Comparison of ENCODE assay signal across 26 cellular contexts in the genomic region with DNA sequence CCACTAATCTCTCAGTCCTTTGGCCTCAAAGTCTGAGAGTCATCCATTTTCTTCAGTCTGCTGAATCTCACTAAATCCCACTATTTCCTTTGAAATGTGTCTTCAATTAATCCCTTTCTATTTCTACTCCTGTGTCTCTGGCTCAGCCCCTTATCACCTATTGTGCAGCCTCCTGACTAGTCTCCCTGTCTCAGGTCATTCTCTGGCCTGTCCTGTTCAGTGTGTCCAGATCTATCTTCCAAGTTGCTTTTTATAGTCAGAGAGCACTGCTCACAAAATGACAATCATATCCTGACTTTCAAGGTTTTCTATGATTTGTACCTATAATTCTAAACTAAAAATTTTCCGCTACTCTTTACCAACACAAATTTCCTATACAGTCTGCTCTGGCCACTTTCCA. TPM values are rescaled to one million over a fixed set of nuclear protein-coding genes. Genes with fewer than 3 reads are reported as not detected.
DNase-seq lines count a peak whose midpoint lies in the region; ATAC-seq and TF ChIP-seq lines count a peak whose summit lies in the region.
"Had no signal": no experiment of that assay in that cellular context is flagged by ENCODE, and none has a peak within 500 bp of the region (broad histone marks: within the 10 kb centered on the region; RNA-seq: fewer than 3 reads in every experiment).

No MANE protein-coding gene starts in this region.

- H3K9me3 ChIP-seq in right atrium auricular region (no peaks in the 10 kb centered on the region), transverse colon (no peaks in the 10 kb centered on the region)
- H3K9me3 ChIP-seq: BE2C, BLaER1 had no signal

- in situ Hi-C loops in transverse colon (cut with MboI; ENCODE audit: low pct_ligation_motif_present in 1 of 4, low pct_unique_long_range_greater_than_20kb in 1 of 4, low sequenced_read_pairs in 3 of 4) = no loop called here

- intact Hi-C loops in left ventricle myocardium superior (cut with micrococcal nuclease) (no loop called here), transverse colon (cut with DNase I; ENCODE audit: low total_unique reads) (no loop called here)

- no peak overlapping the region for H3K4me3 ChIP-seq in right atrium auricular region
- H3K4me3 ChIP-seq in transverse colon = no peak overlapping the region
- H3K4me3 ChIP-seq: BLaER1, GM12878 had no signal

- no peaks in the 10 kb centered on the region for H3K36me3 ChIP-seq in right atrium auricular region
- no peaks in the 10 kb centered on the region for H3K36me3 ChIP-seq in transverse colon
- H3K36me3 ChIP-seq: BE2C, BLaER1 had no signal

- no peak for DNase-seq in left ventricle myocardium superior
- no peak for DNase-seq in right atrium auricular region (ENCODE audit: low spot score)
- DNase-seq in transverse colon = no peak
- no peak for DNase-seq in SKM-1 (lab: John Stamatoyannopoulos, UW; ENCODE audit: unreplicated experiment)
- DNase-seq: 8988T; ACHN; BE2C; C1 segment of cervical spinal cord; CD4-positive, alpha-beta memory T cell; CD4-positive, CD25-positive, alpha-beta regulatory T cell; CD8-positive, alpha-beta memory T cell; COR-L47; DMS 273 treated with DMSO at 0.1 percent for 48 hours; DMS153; DMS53; DMS79; DND-41; EL; GDM1 had no signal

- H3K27ac ChIP-seq in right atrium auricular region (no peak overlapping the region), VCaP (peak overlapping the region; percentile 20; the same call in 1 of the 2 replicates), transverse colon (peak overlapping the region; percentile 23 to 53 (median 39))
- H3K27ac ChIP-seq: BLaER1 had no signal

- ATAC-seq in left ventricle myocardium superior (peak; percentile 71), GM21528 (IDR thresholded peaks at IDR 0.05; ENCODE audit: low FRiP score, unreplicated experiment) (no peak)
- ATAC-seq: GM12878 had no signal

- 64 to 74% methylated on average over 1 of the region's 1 CpG for WGBS in transverse colon (ENCODE audit: low coverage in 1 of 2), 2 donors

- no peak for TF ChIP-seq EP300 in transverse colon (IDR thresholded peaks at IDR 0.05; ENCODE audit: low read depth)

- peaks cover 0 to 3% of the 10 kb centered on the region in 2 donors for H3K4me1 ChIP-seq in right atrium auricular region
- H3K4me1 ChIP-seq in transverse colon = peaks cover 0 to 24% (median 9%) of the 10 kb centered on the region in 4 donors
- H3K4me1 ChIP-seq: BE2C, BLaER1 had no signal

- TF ChIP-seq CTCF in right atrium auricular region (IDR thresholded peaks at IDR 0.05) = no peak
- no peak for TF ChIP-seq CTCF in VCaP (conservative IDR thresholded peaks at IDR 0.05)
- no peak for TF ChIP-seq CTCF in transverse colon (IDR thresholded peaks at IDR 0.05)

- TF ChIP-seq POLR2A in transverse colon (IDR thresholded peaks at IDR 0.05) = no peak

- no peaks in the 10 kb centered on the region for H3K27me3 ChIP-seq in right atrium auricular region
- H3K27me3 ChIP-seq in transverse colon = peaks cover 12% of the 10 kb centered on the region
- H3K27me3 ChIP-seq: BE2C, BLaER1 had no signal

RNA-seq across cellular contexts. Expression of gene ROPN1, which starts 7.6 kb away (rescaled TPM):
- total RNA-seq in left ventricle myocardium superior = not detected
- not detected for total RNA-seq in right atrium auricular region
- total RNA-seq in transverse colon = 1 to 10 TPM in 3 of 4 donors, not detected in 1; 1.9 to 3.4 (median 3.0) TPM
- total RNA-seq: A673; CD4-positive, alpha-beta memory T cell; CD4-positive, CD25-positive, alpha-beta regulatory T cell; CD8-positive, alpha-beta memory T cell; Daoy; G401; GM12878 had no signal

RNA-seq across cellular contexts. Expression of gene CCDC14, which starts 23.3 kb away (rescaled TPM):
- total RNA-seq in left ventricle myocardium superior = 10.7 TPM
- total RNA-seq in right atrium auricular region = 1 to 10 TPM; 7.7 to 7.9 TPM
- 100 to 1,000 TPM in 3 of 4 donors, 10 to 100 TPM in 1; 93.1 to 117 (median 110) TPM for total RNA-seq in transverse colon

RNA-seq across cellular contexts. Expression of gene KALRN, which starts 48.8 kb away (rescaled TPM):
- total RNA-seq in left ventricle myocardium superior (71.2 TPM), right atrium auricular region (10 to 100 TPM; 39.0 to 56.6 TPM), transverse colon (100 to 1,000 TPM in 2 of 4 donors, 10 to 100 TPM in 2; 76.5 to 308 (median 90.3) TPM)

Comparison
In these comparisons a context has a peak if more than half of its experiments do, and no peak if none do; other contexts are left out.
1. H3K27ac ChIP-seq: peak in VCaP (single experiment) and transverse colon (4 of 4); none in right atrium auricular region (0 of 2).